ENCODE assay signal across 19 cellular contexts in genomic region chr7:149500201-149500600, GRCh38.
"Had no signal": no experiment of that assay in that cellular context is flagged by ENCODE, and none has a peak within 500 bp of the region (broad histone marks: within the 10 kb centered on the region; RNA-seq: fewer than 3 reads in every experiment).

No MANE protein-coding gene starts in this region.

- H3K27me3 ChIP-seq: tibial nerve, vagina had no signal

- H3K27ac Mint-ChIP-seq: T-helper 2 cell treated with Interferon-gamma antibody and Interleukin-4, amounts not matched to agents 5 μg/mL and 100 μg/mL, for 36 hours had no signal

- H3K27ac ChIP-seq: coronary artery, esophagus muscularis mucosa, hepatocyte, tibial nerve, vagina had no signal

- H3K4me3 ChIP-seq: coronary artery, esophagus muscularis mucosa, hepatocyte, tibial nerve, vagina had no signal

- H3K4me2 ChIP-seq: hepatocyte had no signal

- DNase-seq: activated CD4-positive, alpha-beta T cell treated with anti-CD3 and anti-CD28 coated beads, Interleukin-2, amount 50 U/mL, for 1 hour; activated gamma-delta T cell treated with Interleukin-2 at 50 U/mL for 16 hours; activated T-cell treated with anti-CD3 and anti-CD28 coated beads, Interleukin-2, amount 50 U/mL, for 4 hours; central memory CD4-positive, alpha-beta T cell; mammary epithelial cell; naive thymus-derived CD4-positive, alpha-beta T cell; nucleus accumbens; stimulated activated CD4-positive, alpha-beta T cell treated with anti-CD3 and anti-CD28 coated beads, Interleukin-15, amount 100 ng/mL, for 24 hours; stimulated activated CD4-positive, alpha-beta T cell treated with anti-CD3 and anti-CD28 coated beads, Interleukin-4, amount 100 ng/mL, for 1 hour; stimulated activated naive CD4-positive, alpha-beta T cell; substantia nigra had no signal

- H3K36me3 ChIP-seq: esophagus muscularis mucosa, tibial nerve, vagina had no signal

- ATAC-seq: activated T-cell treated with anti-CD3 and anti-CD28 coated beads, Interleukin-2, amount 50 U/mL, for 4 hours; left lobe of liver; naive thymus-derived CD4-positive, alpha-beta T cell had no signal

- FAIRE-seq: keratinocyte had no signal

- H3K9me3 ChIP-seq: esophagus muscularis mucosa, tibial nerve, vagina had no signal

- H3K4me3 Mint-ChIP-seq: activated T-cell treated with anti-CD3 and anti-CD28 coated beads, Interleukin-2, amount 50 U/mL, for 4 hours; T-helper 2 cell treated with Interferon-gamma antibody and Interleukin-4, amounts not matched to agents 5 μg/mL and 100 μg/mL, for 36 hours had no signal

- H2AFZ ChIP-seq: hepatocyte had no signal
